11 cellular contexts compared by ENCODE assay signal in the genomic region with DNA sequence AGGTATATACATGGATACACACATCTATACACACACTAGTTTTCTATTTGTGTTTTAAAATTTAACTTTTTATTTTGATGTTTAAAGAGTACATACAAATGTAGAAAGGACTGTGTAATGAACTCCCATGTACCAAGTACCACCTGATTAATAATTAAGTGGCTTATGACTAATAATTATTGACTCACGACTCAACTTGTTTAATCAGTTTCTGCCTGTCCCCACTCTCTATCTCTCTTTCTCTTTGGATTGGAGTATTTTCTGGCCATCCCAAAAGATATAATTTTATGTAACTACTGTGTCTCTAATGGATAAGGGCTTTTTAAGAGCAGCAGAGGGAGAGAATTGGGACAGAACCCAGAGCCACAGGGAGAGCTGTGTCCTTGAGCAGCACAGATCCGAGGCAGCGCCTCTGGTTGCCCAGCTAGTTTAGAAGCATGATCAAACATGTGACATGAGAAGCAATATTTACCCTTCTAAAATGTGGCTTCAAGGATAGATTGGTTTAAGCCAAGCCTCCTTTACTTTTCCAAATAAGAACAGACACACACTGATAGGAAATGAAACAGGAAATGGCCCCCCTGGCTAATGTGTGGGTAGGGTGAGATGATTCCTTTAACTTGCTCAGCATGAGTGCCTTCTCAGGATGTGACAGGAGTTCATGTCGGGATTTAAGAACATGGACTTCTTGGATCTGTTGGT.
DNase-seq lines count a peak whose midpoint lies in the region; ATAC-seq and TF ChIP-seq lines count a peak whose summit lies in the region.
"Had no signal": no experiment of that assay in that cellular context is flagged by ENCODE, and none has a peak within 500 bp of the region (broad histone marks: within the 10 kb centered on the region; RNA-seq: fewer than 3 reads in every experiment).

No MANE protein-coding gene starts in this region.

- H3K4me3 ChIP-seq in PC-3 (ENCODE audit: low read length) (peak overlapping the region; percentile 39; the same call in 1 of the 2 replicates), esophagus muscularis mucosa (no peak overlapping the region), osteoblast (ENCODE audit: insufficient read depth, low read length) (no peak overlapping the region)
- H3K4me3 ChIP-seq: psoas muscle had no signal

- CTCF ChIA-PET in PC-3 (lab: Charles Lee): interaction anchor here (0.6 to 1.1 kb wide), 5 partner anchors 28 to 697 kb away, joined by 3 to 12 read pairs (median 3); no protein-coding TSS in a partner anchor

- intact Hi-C loops in PC-3 (cut with micrococcal nuclease): loop anchor here (5.0 kb wide), 1 partner anchor 685 kb away; no protein-coding TSS in a partner anchor
- intact Hi-C loops in esophagus muscularis mucosa (cut with DNase I): loop anchor here (10.0 kb wide), 1 partner anchor 462 kb away; the partner anchor contains the start of gene DLL1

- no peak for TF ChIP-seq POLR2A in esophagus muscularis mucosa (IDR thresholded peaks at IDR 0.05; ENCODE audit: low read depth)

- H3K4me2 ChIP-seq in PC-3 (ENCODE audit: low read length) (peak overlapping the region; percentile 66), osteoblast (ENCODE audit: insufficient read depth, low read length) (peak overlapping the region; percentile 79)

- WGBS in esophagus muscularis mucosa: 74% methylated on average over 4 of the region's 4 CpGs

- ATAC-seq in PC-3: no peak
- no peak for ATAC-seq in GM18498 (IDR thresholded peaks at IDR 0.05; ENCODE audit: unreplicated experiment)
- no peak for ATAC-seq in HG02973 (IDR thresholded peaks at IDR 0.05; ENCODE audit: unreplicated experiment)

- no peak for TF ChIP-seq EP300 in esophagus muscularis mucosa (IDR thresholded peaks at IDR 0.05)

- no peak overlapping the region for H3K9ac ChIP-seq in PC-3 (ENCODE audit: low read length)

- peak overlapping the region; percentile 66; the same call in 1 of the 2 replicates for H2AFZ ChIP-seq in PC-3 (ENCODE audit: low read length)
- peak overlapping the region; percentile 72 for H2AFZ ChIP-seq in osteoblast (ENCODE audit: low read length)

- H3K36me3 ChIP-seq in PC-3 (ENCODE audit: low read depth, low read length) (no peaks in the 10 kb centered on the region), esophagus muscularis mucosa (no peaks in the 10 kb centered on the region), osteoblast (ENCODE audit: insufficient read depth, low read length) (no peaks in the 10 kb centered on the region)

- POLR2A ChIA-PET in PC-3 (lab: Charles Lee; ENCODE audit: unreplicated experiment): no interaction called here

- H3K79me2 ChIP-seq in PC-3 (ENCODE audit: low read length) (no peaks in the 10 kb centered on the region), osteoblast (ENCODE audit: insufficient read depth, low read length) (no peaks in the 10 kb centered on the region)

- H3K9me2 ChIP-seq in PC-3 (replicated peaks; ENCODE audit: low read length): no peaks in the 10 kb centered on the region

- no peak for TF ChIP-seq CTCF in PC-3 (conservative IDR thresholded peaks at IDR 0.05; ENCODE audit: low read depth, low read length)
- TF ChIP-seq CTCF in esophagus muscularis mucosa (IDR thresholded peaks at IDR 0.05): no peak
- no peak for TF ChIP-seq CTCF in osteoblast (IDR thresholded peaks at IDR 0.05; ENCODE audit: extremely low read depth, low read depth, low read length)

- H3K9me3 ChIP-seq in PC-3 (ENCODE audit: low read length) (no peaks in the 10 kb centered on the region), esophagus muscularis mucosa (no peaks in the 10 kb centered on the region), osteoblast (ENCODE audit: low read depth, low read length) (no peaks in the 10 kb centered on the region)
- H3K9me3 ChIP-seq: psoas muscle had no signal

- H3K4me1 ChIP-seq in PC-3 (ENCODE audit: insufficient read depth, low read length): peaks cover 13% of the 10 kb centered on the region; the same call in 1 of the 2 replicates
- peaks cover 0 to 7% (median 4%) of the 10 kb centered on the region in 4 donors for H3K4me1 ChIP-seq in esophagus muscularis mucosa
- no peaks in the 10 kb centered on the region for H3K4me1 ChIP-seq in osteoblast (ENCODE audit: insufficient read depth, low read length)
- H3K4me1 ChIP-seq: psoas muscle had no signal

- no TSS peak for BruUV-seq in PC-3 (replicated peaks; lab: Mats Ljungman, UMichigan)

- DNase-seq in EH (ENCODE audit: low read depth): peak; percentile 4
- peak; percentile 11 for DNase-seq in PC-3
- peak; percentile 57 for DNase-seq in esophagus muscularis mucosa (ENCODE audit: extremely low spot score)
- no peak for DNase-seq in osteoblast (ENCODE audit: insufficient read length, low spot score, missing footprints)
- DNase-seq in stimulated activated CD8-positive, alpha-beta memory T cell treated with anti-CD3 and anti-CD28 coated beads, Interleukin-4, amount 100 ng/mL, for 48 hours: no peak
- DNase-seq in activated CD4-positive, alpha-beta T cell treated with anti-CD3 and anti-CD28 coated beads for 48 hours: no peak
- DNase-seq: HFFc6 had no signal

- H4K20me1 ChIP-seq in PC-3 (ENCODE audit: low read length): no peaks in the 10 kb centered on the region
- H4K20me1 ChIP-seq in osteoblast (ENCODE audit: insufficient read depth, low read length): peaks cover 2% of the 10 kb centered on the region

- H3K27me3 ChIP-seq in PC-3 (ENCODE audit: low read length) (peaks cover 12% of the 10 kb centered on the region; the same call in 1 of the 2 replicates), esophagus muscularis mucosa (peaks cover 0 to 32% (median 0%) of the 10 kb centered on the region in 4 donors), osteoblast (ENCODE audit: insufficient read depth, low read length) (peaks cover 5% of the 10 kb centered on the region)

- H3F3A ChIP-seq in PC-3 (ENCODE audit: low read length, unreplicated experiment): no peaks in the 10 kb centered on the region

- H3K27ac ChIP-seq in PC-3 (ENCODE audit: low read length) (no peak overlapping the region), esophagus muscularis mucosa (replicated peaks in 1 of 4) (no peak overlapping the region), osteoblast (ENCODE audit: low read depth, low read length) (no peak overlapping the region)
- H3K27ac ChIP-seq: HL-60, psoas muscle had no signal

Comparison
In these comparisons a context has a peak if more than half of its experiments do, and no peak if none do; other contexts are left out.
1. DNase-seq: peak in EH (single experiment), PC-3 (single experiment) and esophagus muscularis mucosa (single experiment); none in osteoblast (single experiment), stimulated activated CD8-positive, alpha-beta memory T cell treated with anti-CD3 and anti-CD28 coated beads, Interleukin-4, amount 100 ng/mL, for 48 hours (single experiment) and activated CD4-positive, alpha-beta T cell treated with anti-CD3 and anti-CD28 coated beads for 48 hours (single experiment).